8 cellular contexts compared by ENCODE assay signal in the genomic region with DNA sequence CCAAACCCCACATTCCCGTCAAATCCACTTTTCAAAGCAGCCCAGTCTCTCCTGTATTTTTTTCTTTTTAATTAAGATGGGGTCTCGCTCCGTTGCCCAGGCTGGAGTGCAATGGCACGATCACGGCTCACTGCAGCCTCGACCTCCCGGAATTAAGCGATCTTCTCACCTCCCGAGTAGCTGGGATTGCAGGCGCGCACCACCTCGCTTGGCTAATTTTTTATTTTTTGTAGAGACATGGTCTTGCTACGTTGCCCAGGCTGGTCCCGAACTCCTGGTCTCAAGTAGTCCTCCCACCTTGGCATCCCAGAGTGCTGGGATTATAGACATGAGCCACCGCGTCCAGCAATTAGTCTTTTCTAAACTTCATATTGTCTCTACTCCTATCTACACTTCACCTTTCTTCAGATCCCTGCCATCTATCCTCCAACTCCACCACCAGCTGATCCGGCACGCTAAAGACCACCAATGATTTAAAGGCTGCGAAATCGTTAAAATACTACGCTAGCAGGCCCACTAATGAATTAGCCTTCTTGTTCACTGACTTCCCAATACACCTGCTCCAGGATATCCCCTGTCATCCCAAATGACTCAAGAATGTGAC. TPM values are rescaled to one million over a fixed set of nuclear protein-coding genes. Genes with fewer than 3 reads are reported as not detected.
DNase-seq lines count a peak whose midpoint lies in the region; ATAC-seq and TF ChIP-seq lines count a peak whose summit lies in the region.

No MANE protein-coding gene starts in this region.

- H3K27me3 ChIP-seq in mammary epithelial cell (ENCODE audit: insufficient read depth, low read length) (no peaks in the 10 kb centered on the region), mesenchymal stem cell (ENCODE audit: control insufficient read depth in 1 of 2, insufficient read depth in 1 of 2, low read length in 2 of 2) (no peaks in the 10 kb centered on the region), upper lobe of right lung (no peaks in the 10 kb centered on the region)

- TSS peak; percentile 85 for BruUV-seq in mammary epithelial cell (replicated peaks; lab: Mats Ljungman, UMichigan)

- H4K20me1 ChIP-seq in mammary epithelial cell (ENCODE audit: insufficient read depth, low read length), result no peaks in the 10 kb centered on the region

- ATAC-seq in upper lobe of right lung, result no peak
- no peak for ATAC-seq in HG03565 (IDR thresholded peaks at IDR 0.05; ENCODE audit: unreplicated experiment)
- ATAC-seq in GM18858 (IDR thresholded peaks at IDR 0.05; ENCODE audit: unreplicated experiment), result no peak

- H3K18ac ChIP-seq in mesenchymal stem cell (ENCODE audit: low read depth in 1 of 2, low read length in 2 of 2), result peak overlapping the region in 1 of 2 experiments; percentile 45

- peaks cover 37% of the 10 kb centered on the region for H3K79me2 ChIP-seq in mammary epithelial cell (ENCODE audit: insufficient read depth, low read length)

- peak overlapping the region; percentile 90 for H3K27ac Mint-ChIP-seq in activated naive CD4-positive, alpha-beta T cell treated with anti-CD3 and anti-CD28 coated beads for 36 hours

- H3K4me3 ChIP-seq in mammary epithelial cell (replicated peaks in 1 of 3; ENCODE audit: insufficient read depth in 1 of 3, low read depth in 2 of 3, low read length in 3 of 3), result peak overlapping the region; percentile 53 to 82 (median 77)
- peak overlapping the region; percentile 85 to 100 for H3K4me3 ChIP-seq in mesenchymal stem cell (ENCODE audit: insufficient read depth in 1 of 2, low read depth in 1 of 2, low read length in 2 of 2)
- peak overlapping the region; percentile 86 for H3K4me3 ChIP-seq in upper lobe of right lung

- H3K79me1 ChIP-seq in mesenchymal stem cell (replicated peaks; ENCODE audit: low read length, poor library complexity, severe bottlenecking), result peaks cover 14% of the 10 kb centered on the region

- H4K91ac ChIP-seq in mesenchymal stem cell (ENCODE audit: low read length), result no peak overlapping the region

- peaks cover 10% of the 10 kb centered on the region for H3K36me3 Mint-ChIP-seq in activated naive CD4-positive, alpha-beta T cell treated with anti-CD3 and anti-CD28 coated beads for 36 hours (ENCODE audit: low read depth)

- peaks cover 31% of the 10 kb centered on the region for H3K4me1 Mint-ChIP-seq in activated naive CD4-positive, alpha-beta T cell treated with anti-CD3 and anti-CD28 coated beads for 36 hours (ENCODE audit: low read depth)

- H3K4me2 ChIP-seq in mammary epithelial cell (ENCODE audit: insufficient read depth, low read depth, low read length) (peak overlapping the region; percentile 78), mesenchymal stem cell (ENCODE audit: low read length, poor library complexity, severe bottlenecking) (peak overlapping the region; percentile 67)

- peak overlapping the region; percentile 35 to 60 for H3K4ac ChIP-seq in mesenchymal stem cell (ENCODE audit: low read depth in 1 of 2, low read length in 2 of 2)

- 50% methylated on average over 16 of the region's 21 CpGs for WGBS in mammary epithelial cell (ENCODE audit: low coverage, missing lambda C conversion rate)
- WGBS in mesenchymal stem cell, result 86% methylated on average over 21 of the region's 21 CpGs

- peak overlapping the region; percentile 31 for H2AK5ac ChIP-seq in mesenchymal stem cell (ENCODE audit: low read length, severe bottlenecking)

- H2AFZ ChIP-seq in mammary epithelial cell (ENCODE audit: low read depth, low read length), result peak overlapping the region; percentile 93
- H2AFZ ChIP-seq in mesenchymal stem cell (ENCODE audit: low read depth, low read length), result no peak overlapping the region

- H3K9me3 ChIP-seq in mammary epithelial cell (replicated peaks; ENCODE audit: insufficient read depth, low read length) (no peaks in the 10 kb centered on the region), mesenchymal stem cell (ENCODE audit: control insufficient read depth, low read length) (no peaks in the 10 kb centered on the region), upper lobe of right lung (no peaks in the 10 kb centered on the region)

- H3K9ac ChIP-seq in mammary epithelial cell (ENCODE audit: insufficient read depth, low read length) (peak overlapping the region; percentile 72), mesenchymal stem cell (ENCODE audit: low read length) (peak overlapping the region; percentile 98)

- H3K14ac ChIP-seq in mesenchymal stem cell (ENCODE audit: low read length in 2 of 2), result no peak overlapping the region

- H3K23ac ChIP-seq in mesenchymal stem cell (ENCODE audit: low read length in 2 of 2), result no peak overlapping the region

- peak overlapping the region; percentile 96 for H4K8ac ChIP-seq in mesenchymal stem cell (ENCODE audit: low read length)

- no peak overlapping the region for H2BK120ac ChIP-seq in mesenchymal stem cell (ENCODE audit: low read depth, low read length)

- TF ChIP-seq CTCF in mammary epithelial cell (conservative IDR thresholded peaks at IDR 0.05 in 1 of 2, IDR thresholded peaks at IDR 0.05 in 1 of 2; ENCODE audit: extremely low read depth in 1 of 2, insufficient read depth in 1 of 2, low read depth in 1 of 2, low read length in 2 of 2) (no peak), upper lobe of right lung (IDR thresholded peaks at IDR 0.05) (no peak)

- H3K27me3 Mint-ChIP-seq in activated naive CD4-positive, alpha-beta T cell treated with anti-CD3 and anti-CD28 coated beads for 36 hours (ENCODE audit: low read depth), result no peaks in the 10 kb centered on the region

- H2BK5ac ChIP-seq in mesenchymal stem cell (ENCODE audit: low read depth, low read length, poor library complexity, severe bottlenecking), result no peak overlapping the region

- CTCF ChIA-PET in activated naive CD4-positive, alpha-beta T cell treated with anti-CD3 and anti-CD28 coated beads for 36 hours (lab: Charles Lee), result interaction anchor here (0.6 kb wide), 1 partner anchor 389 kb away, joined by 3 read pairs; no protein-coding TSS in a partner anchor
- CTCF ChIA-PET in mammary epithelial cell (lab: Charles Lee; ENCODE audit: low non-redundant PET), result no interaction called here

- no peak overlapping the region for H2BK15ac ChIP-seq in mesenchymal stem cell (ENCODE audit: low read depth, poor library complexity, severe bottlenecking)

- H3K27ac ChIP-seq in mammary epithelial cell (ENCODE audit: insufficient read depth, low read depth, low read length) (peak overlapping the region; percentile 71), mesenchymal stem cell (ENCODE audit: low read length, poor library complexity, severe bottlenecking) (peak overlapping the region; percentile 60), upper lobe of right lung (peak overlapping the region; percentile 61)

- no peak for DNase-seq in activated naive CD4-positive, alpha-beta T cell treated with anti-CD3 and anti-CD28 coated beads for 36 hours
- DNase-seq in activated naive CD4-positive, alpha-beta T cell (lab: John Stamatoyannopoulos, UW), result no peak
- DNase-seq in mammary epithelial cell, result no peak
- DNase-seq in mesenchymal stem cell, result no peak
- no peak for DNase-seq in upper lobe of right lung
- DNase-seq in NCI-H2107 (lab: John Stamatoyannopoulos, UW), result no peak

- intact Hi-C loops in activated naive CD4-positive, alpha-beta T cell treated with anti-CD3 and anti-CD28 coated beads for 36 hours (cut with micrococcal nuclease), result loop anchor here (1.0 to 5.0 kb wide), 10 partner anchors 37 to 609 kb away; a partner anchor contains a TSS
- intact Hi-C loops in mammary epithelial cell (cut with micrococcal nuclease), result loop anchor here (2.0 kb wide), 1 partner anchor 385 kb away; no protein-coding TSS in a partner anchor
- intact Hi-C loops in upper lobe of right lung (cut with DNase I), result no loop called here

- in situ Hi-C loops in mammary epithelial cell (cut with MboI; ENCODE audit: low sequenced_read_pairs in 2 of 2), result no loop called here

- H3K36me3 ChIP-seq in mammary epithelial cell (ENCODE audit: insufficient read depth, low read length), result peaks cover 4% of the 10 kb centered on the region
- peaks cover 8 to 45% of the 10 kb centered on the region in 2 experiments for H3K36me3 ChIP-seq in mesenchymal stem cell (ENCODE audit: control insufficient read depth in 1 of 2, insufficient read depth in 2 of 2, low read depth in 1 of 2, low read length in 2 of 2)
- H3K36me3 ChIP-seq in upper lobe of right lung, result peaks cover 40% of the 10 kb centered on the region

- H3K4me3 Mint-ChIP-seq in activated naive CD4-positive, alpha-beta T cell treated with anti-CD3 and anti-CD28 coated beads for 36 hours, result peak overlapping the region; percentile 91

- dilution Hi-C loops in mammary epithelial cell (cut with HindIII; ENCODE audit: low sequenced_read_pairs), result loop anchor here (5.0 to 25.0 kb wide), 2 partner anchors 102 to 368 kb away; a partner anchor contains a TSS

- H3K4me1 ChIP-seq in mammary epithelial cell (ENCODE audit: insufficient read depth, low read length) (peaks cover 4% of the 10 kb centered on the region), mesenchymal stem cell (ENCODE audit: control insufficient read depth, insufficient read depth, low read depth, low read length) (peaks cover 7% of the 10 kb centered on the region), upper lobe of right lung (peaks cover 15% of the 10 kb centered on the region)

- no peaks in the 10 kb centered on the region for H3K9me3 Mint-ChIP-seq in activated naive CD4-positive, alpha-beta T cell treated with anti-CD3 and anti-CD28 coated beads for 36 hours

- no peak overlapping the region for H2BK12ac ChIP-seq in mesenchymal stem cell (ENCODE audit: low read length in 2 of 2)

RNA-seq across cellular contexts. Expression of a gene that starts 0.5 kb away (rescaled TPM):
- 10 to 100 TPM; 23.0 to 24.1 TPM for total RNA-seq in activated naive CD4-positive, alpha-beta T cell treated with anti-CD3 and anti-CD28 coated beads for 36 hours
- total RNA-seq in mammary epithelial cell (10 to 100 TPM; 19.1 to 21.8 TPM), upper lobe of right lung (21.1 TPM)
- 10.5 TPM for polyA plus RNA-seq in mammary epithelial cell
- polyA minus RNA-seq in mammary epithelial cell, result 29.5 TPM
- polyA plus RNA-seq in mesenchymal stem cell (2013, experiment 1 of 2), result 11.0 TPM
- 11.6 TPM for polyA plus RNA-seq in mesenchymal stem cell (2013, experiment 2 of 2)

RNA-seq across cellular contexts. Expression of a gene that starts 37.5 kb away (rescaled TPM):
- total RNA-seq in activated naive CD4-positive, alpha-beta T cell treated with anti-CD3 and anti-CD28 coated beads for 36 hours, result 10 to 100 TPM; 35.3 to 35.4 TPM
- 10 to 100 TPM; 17.0 to 30.0 TPM for total RNA-seq in mammary epithelial cell
- polyA plus RNA-seq in mammary epithelial cell, result 13.9 TPM
- 41.0 TPM for polyA minus RNA-seq in mammary epithelial cell
- polyA plus RNA-seq in mesenchymal stem cell (2013, experiment 1 of 2), result 10.7 TPM
- 10.1 TPM for polyA plus RNA-seq in mesenchymal stem cell (2013, experiment 2 of 2)
- 16.8 TPM for total RNA-seq in upper lobe of right lung

RNA-seq across cellular contexts. Expression of a gene that starts 44.1 kb away (rescaled TPM):
- total RNA-seq in activated naive CD4-positive, alpha-beta T cell treated with anti-CD3 and anti-CD28 coated beads for 36 hours, result 10 to 100 TPM; 18.4 to 18.7 TPM
- 10 to 100 TPM; 31.5 to 44.3 TPM for total RNA-seq in mammary epithelial cell
- polyA plus RNA-seq in mammary epithelial cell, result 42.5 TPM
- 33.5 TPM for polyA minus RNA-seq in mammary epithelial cell
- polyA plus RNA-seq in mesenchymal stem cell (2013, experiment 1 of 2), result 38.5 TPM
- 39.0 TPM for polyA plus RNA-seq in mesenchymal stem cell (2013, experiment 2 of 2)
- 24.3 TPM for total RNA-seq in upper lobe of right lung

RNA-seq across cellular contexts. Expression of a gene that starts 56.6 kb away (rescaled TPM):
- total RNA-seq in activated naive CD4-positive, alpha-beta T cell treated with anti-CD3 and anti-CD28 coated beads for 36 hours, result 10 to 100 TPM; 68.5 to 69.1 TPM
- total RNA-seq in mammary epithelial cell (10 to 100 TPM; 65.0 to 81.4 TPM), upper lobe of right lung (42.1 TPM)
- polyA plus RNA-seq in mammary epithelial cell, result 39.9 TPM
- polyA minus RNA-seq in mammary epithelial cell, result 24.4 TPM
- 64.5 TPM for polyA plus RNA-seq in mesenchymal stem cell (2013, experiment 1 of 2)
- polyA plus RNA-seq in mesenchymal stem cell (2013, experiment 2 of 2), result 69.0 TPM
